Comparison of ENCODE assay signal across 20 cellular contexts in genomic region chr11:83036701-83037100, GRCh38.
"Had no signal": no experiment of that assay in that cellular context is flagged by ENCODE, and none has a peak within 500 bp of the region (broad histone marks: within the 10 kb centered on the region; RNA-seq: fewer than 3 reads in every experiment).

No MANE protein-coding gene starts in this region.

- H3K9me3 Mint-ChIP-seq: effector memory CD8-positive, alpha-beta T cell; T-cell had no signal

- H3K27ac Mint-ChIP-seq: activated CD8-positive, alpha-beta T cell treated with anti-CD3 and anti-CD28 coated beads, Interleukin-2, amount 10 ng/mL, durations not matched to agents 7 days and 5 days; activated naive CD8-positive, alpha-beta T cell; dendritic cell treated with granulocyte-macrophage colony-stimulating factor and Interleukin-4, amounts not matched to agents 40 ng/mL and 50 ng/mL, for 4 days; effector memory CD8-positive, alpha-beta T cell; stimulated activated naive CD8-positive, alpha-beta T cell treated with anti-CD3 and anti-CD28 coated beads, Interleukin-15, amount 100 ng/mL, for 72 hours; T-cell had no signal

- H3K27me3 Mint-ChIP-seq: activated naive CD8-positive, alpha-beta T cell; dendritic cell treated with granulocyte-macrophage colony-stimulating factor and Interleukin-4, amounts not matched to agents 40 ng/mL and 50 ng/mL, for 4 days; effector memory CD8-positive, alpha-beta T cell; naive thymus-derived CD4-positive, alpha-beta T cell; stimulated activated naive CD8-positive, alpha-beta T cell treated with anti-CD3 and anti-CD28 coated beads, Interleukin-15, amount 100 ng/mL, for 72 hours; T-cell had no signal

- H3K4me3 Mint-ChIP-seq: activated CD8-positive, alpha-beta T cell treated with anti-CD3 and anti-CD28 coated beads, Interleukin-2, amount 10 ng/mL, durations not matched to agents 7 days and 5 days; activated naive CD8-positive, alpha-beta T cell; dendritic cell treated with granulocyte-macrophage colony-stimulating factor and Interleukin-4, amounts not matched to agents 40 ng/mL and 50 ng/mL, for 4 days; effector memory CD8-positive, alpha-beta T cell; stimulated activated naive CD8-positive, alpha-beta T cell treated with anti-CD3 and anti-CD28 coated beads, Interleukin-15, amount 100 ng/mL, for 72 hours had no signal

- DNase-seq: activated CD4-positive, alpha-beta T cell treated with anti-CD3 and anti-CD28 coated beads for 4 hours; activated CD8-positive, alpha-beta memory T cell treated with anti-CD3 and anti-CD28 coated beads, Interleukin-2, amount 50 U/mL, for 4 hours; activated CD8-positive, alpha-beta T cell treated with anti-CD3 and anti-CD28 coated beads, Interleukin-2, amount 10 ng/mL, durations not matched to agents 7 days and 5 days; activated effector memory CD4-positive, alpha-beta T cell treated with anti-CD3 and anti-CD28 coated beads, Interleukin-2, amount 50 U/mL, for 16 hours; activated T-cell treated with anti-CD3 and anti-CD28 coated beads, Interleukin-2, amount 50 U/mL, for 48 hours; anterior cingulate cortex; brain microvascular endothelial cell; effector memory CD8-positive, alpha-beta T cell; foreskin melanocyte; heart right ventricle; left cardiac atrium; naive thymus-derived CD4-positive, alpha-beta T cell; stimulated activated CD4-positive, alpha-beta T cell treated with anti-CD3 and anti-CD28 coated beads, Interleukin-4, amount 100 ng/mL, for 4 hours; stimulated activated naive CD8-positive, alpha-beta T cell treated with anti-CD3 and anti-CD28 coated beads, Interleukin-15, amount 100 ng/mL, for 72 hours; T-cell; T-helper 9 cell; testis; upper lobe of right lung had no signal

- ATAC-seq: heart right ventricle; left cardiac atrium; naive thymus-derived CD4-positive, alpha-beta T cell; stimulated activated naive CD8-positive, alpha-beta T cell treated with anti-CD3 and anti-CD28 coated beads, Interleukin-15, amount 100 ng/mL, for 72 hours; T-cell; upper lobe of right lung had no signal
